In the genomic region with DNA sequence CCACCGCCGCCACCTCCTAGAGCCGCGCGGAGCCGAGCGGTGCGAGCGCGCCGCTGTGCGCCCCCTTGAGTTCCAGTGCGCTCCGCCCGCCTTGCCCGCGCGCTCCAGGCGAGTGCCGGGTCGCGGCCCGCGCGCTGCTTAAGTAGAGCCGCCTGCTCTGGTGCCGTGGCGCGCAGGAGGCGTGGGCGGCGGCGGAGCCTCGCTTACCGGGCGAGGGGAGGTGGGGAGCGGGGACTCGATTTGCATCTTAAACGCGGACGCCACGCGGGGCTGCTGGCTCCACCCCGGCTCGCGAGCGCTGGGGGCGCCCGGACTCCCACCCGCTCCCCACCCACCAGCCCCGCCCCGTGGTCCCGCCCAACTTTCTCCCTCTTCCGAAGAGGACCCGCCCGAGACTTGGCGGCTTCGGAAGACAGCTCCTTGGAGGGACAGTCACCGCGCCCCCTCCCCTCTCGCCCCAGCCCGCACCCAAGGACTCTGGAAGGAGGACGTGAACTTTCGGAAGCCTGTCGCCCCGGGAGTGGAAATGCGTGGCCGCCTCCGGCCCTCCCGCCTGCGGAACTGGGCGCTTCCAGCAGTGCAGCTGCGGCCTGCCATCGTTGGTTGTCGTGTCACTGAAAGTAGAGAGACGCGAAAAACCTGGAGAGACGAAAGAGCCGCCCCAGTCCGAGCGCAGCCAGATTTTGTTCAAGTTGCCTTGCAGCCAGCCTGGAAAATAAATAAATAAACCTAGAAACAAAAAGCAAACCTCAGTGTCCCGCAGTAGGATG, we compare ENCODE assay signal across 1 cellular context.
TF ChIP-seq lines count a peak whose summit lies in the region.

A gene (minus strand): TSS at position 114 of the 770 bp plus-strand sequence. CDS start 257 bp downstream, outside the sequence.

TF ChIP-seq in H1, 55 proteins besides CTCF, POLR2A, EP300 and RAD21 (continued from another document):
- TF ChIP-seq RBBP5 (IDR thresholded peaks at IDR 0.05; ENCODE audit: borderline replicate concordance, low read depth, low read length) = no peak
- TF ChIP-seq POLR2AphosphoS5 (IDR thresholded peaks at IDR 0.05; ENCODE audit: low read depth, low read length) = no peak
- TF ChIP-seq RFX5 (IDR thresholded peaks at IDR 0.05; ENCODE audit: borderline replicate concordance, low read depth, low read length) = no peak
- peak; percentile 40 for TF ChIP-seq BACH1 (IDR thresholded peaks at IDR 0.05; ENCODE audit: low read length)
- TF ChIP-seq TEAD4 (IDR thresholded peaks at IDR 0.05; ENCODE audit: low read depth, low read length) = no peak
- TF ChIP-seq SAP30 (IDR thresholded peaks at IDR 0.05; ENCODE audit: insufficient read depth, insufficient replicate concordance, low read length) = no peak
- no peak for TF ChIP-seq EZH2 (IDR thresholded peaks at IDR 0.05; ENCODE audit: low read depth, low read length, severe bottlenecking)
- TF ChIP-seq TAF7 (optimal IDR thresholded peaks at IDR 0.05; ENCODE audit: borderline replicate concordance, low read depth, low read length) = no peak
- no peak for TF ChIP-seq SIN3A (conservative IDR thresholded peaks at IDR 0.05 in 1 of 2, IDR thresholded peaks at IDR 0.05 in 1 of 2; ENCODE audit: low read depth in 1 of 2, low read length in 2 of 2)
- no peak for TF ChIP-seq GTF2F1 (IDR thresholded peaks at IDR 0.05; ENCODE audit: borderline replicate concordance, low read depth, low read length)
- TF ChIP-seq ZNF274 (IDR thresholded peaks at IDR 0.05; ENCODE audit: borderline replicate concordance, extremely low read depth, low read length) = no peak
- no peak for TF ChIP-seq RXRA (IDR thresholded peaks at IDR 0.05; ENCODE audit: insufficient read depth, low read depth, low read length)
- peak; percentile 90 for TF ChIP-seq EGR1 (IDR thresholded peaks at IDR 0.05; ENCODE audit: borderline replicate concordance, low read depth, low read length)
- TF ChIP-seq, protein P1, sequence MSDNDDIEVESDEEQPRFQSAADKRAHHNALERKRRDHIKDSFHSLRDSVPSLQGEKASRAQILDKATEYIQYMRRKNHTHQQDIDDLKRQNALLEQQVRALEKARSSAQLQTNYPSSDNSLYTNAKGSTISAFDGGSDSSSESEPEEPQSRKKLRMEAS (IDR thresholded peaks at IDR 0.05) = peak; percentile 73
- TF ChIP-seq HDAC6 (IDR thresholded peaks at IDR 0.05; ENCODE audit: low read depth, low read length) = no peak
- no peak for TF ChIP-seq CEBPB (IDR thresholded peaks at IDR 0.05; ENCODE audit: low read depth, low read length)
- TF ChIP-seq, protein P2, sequence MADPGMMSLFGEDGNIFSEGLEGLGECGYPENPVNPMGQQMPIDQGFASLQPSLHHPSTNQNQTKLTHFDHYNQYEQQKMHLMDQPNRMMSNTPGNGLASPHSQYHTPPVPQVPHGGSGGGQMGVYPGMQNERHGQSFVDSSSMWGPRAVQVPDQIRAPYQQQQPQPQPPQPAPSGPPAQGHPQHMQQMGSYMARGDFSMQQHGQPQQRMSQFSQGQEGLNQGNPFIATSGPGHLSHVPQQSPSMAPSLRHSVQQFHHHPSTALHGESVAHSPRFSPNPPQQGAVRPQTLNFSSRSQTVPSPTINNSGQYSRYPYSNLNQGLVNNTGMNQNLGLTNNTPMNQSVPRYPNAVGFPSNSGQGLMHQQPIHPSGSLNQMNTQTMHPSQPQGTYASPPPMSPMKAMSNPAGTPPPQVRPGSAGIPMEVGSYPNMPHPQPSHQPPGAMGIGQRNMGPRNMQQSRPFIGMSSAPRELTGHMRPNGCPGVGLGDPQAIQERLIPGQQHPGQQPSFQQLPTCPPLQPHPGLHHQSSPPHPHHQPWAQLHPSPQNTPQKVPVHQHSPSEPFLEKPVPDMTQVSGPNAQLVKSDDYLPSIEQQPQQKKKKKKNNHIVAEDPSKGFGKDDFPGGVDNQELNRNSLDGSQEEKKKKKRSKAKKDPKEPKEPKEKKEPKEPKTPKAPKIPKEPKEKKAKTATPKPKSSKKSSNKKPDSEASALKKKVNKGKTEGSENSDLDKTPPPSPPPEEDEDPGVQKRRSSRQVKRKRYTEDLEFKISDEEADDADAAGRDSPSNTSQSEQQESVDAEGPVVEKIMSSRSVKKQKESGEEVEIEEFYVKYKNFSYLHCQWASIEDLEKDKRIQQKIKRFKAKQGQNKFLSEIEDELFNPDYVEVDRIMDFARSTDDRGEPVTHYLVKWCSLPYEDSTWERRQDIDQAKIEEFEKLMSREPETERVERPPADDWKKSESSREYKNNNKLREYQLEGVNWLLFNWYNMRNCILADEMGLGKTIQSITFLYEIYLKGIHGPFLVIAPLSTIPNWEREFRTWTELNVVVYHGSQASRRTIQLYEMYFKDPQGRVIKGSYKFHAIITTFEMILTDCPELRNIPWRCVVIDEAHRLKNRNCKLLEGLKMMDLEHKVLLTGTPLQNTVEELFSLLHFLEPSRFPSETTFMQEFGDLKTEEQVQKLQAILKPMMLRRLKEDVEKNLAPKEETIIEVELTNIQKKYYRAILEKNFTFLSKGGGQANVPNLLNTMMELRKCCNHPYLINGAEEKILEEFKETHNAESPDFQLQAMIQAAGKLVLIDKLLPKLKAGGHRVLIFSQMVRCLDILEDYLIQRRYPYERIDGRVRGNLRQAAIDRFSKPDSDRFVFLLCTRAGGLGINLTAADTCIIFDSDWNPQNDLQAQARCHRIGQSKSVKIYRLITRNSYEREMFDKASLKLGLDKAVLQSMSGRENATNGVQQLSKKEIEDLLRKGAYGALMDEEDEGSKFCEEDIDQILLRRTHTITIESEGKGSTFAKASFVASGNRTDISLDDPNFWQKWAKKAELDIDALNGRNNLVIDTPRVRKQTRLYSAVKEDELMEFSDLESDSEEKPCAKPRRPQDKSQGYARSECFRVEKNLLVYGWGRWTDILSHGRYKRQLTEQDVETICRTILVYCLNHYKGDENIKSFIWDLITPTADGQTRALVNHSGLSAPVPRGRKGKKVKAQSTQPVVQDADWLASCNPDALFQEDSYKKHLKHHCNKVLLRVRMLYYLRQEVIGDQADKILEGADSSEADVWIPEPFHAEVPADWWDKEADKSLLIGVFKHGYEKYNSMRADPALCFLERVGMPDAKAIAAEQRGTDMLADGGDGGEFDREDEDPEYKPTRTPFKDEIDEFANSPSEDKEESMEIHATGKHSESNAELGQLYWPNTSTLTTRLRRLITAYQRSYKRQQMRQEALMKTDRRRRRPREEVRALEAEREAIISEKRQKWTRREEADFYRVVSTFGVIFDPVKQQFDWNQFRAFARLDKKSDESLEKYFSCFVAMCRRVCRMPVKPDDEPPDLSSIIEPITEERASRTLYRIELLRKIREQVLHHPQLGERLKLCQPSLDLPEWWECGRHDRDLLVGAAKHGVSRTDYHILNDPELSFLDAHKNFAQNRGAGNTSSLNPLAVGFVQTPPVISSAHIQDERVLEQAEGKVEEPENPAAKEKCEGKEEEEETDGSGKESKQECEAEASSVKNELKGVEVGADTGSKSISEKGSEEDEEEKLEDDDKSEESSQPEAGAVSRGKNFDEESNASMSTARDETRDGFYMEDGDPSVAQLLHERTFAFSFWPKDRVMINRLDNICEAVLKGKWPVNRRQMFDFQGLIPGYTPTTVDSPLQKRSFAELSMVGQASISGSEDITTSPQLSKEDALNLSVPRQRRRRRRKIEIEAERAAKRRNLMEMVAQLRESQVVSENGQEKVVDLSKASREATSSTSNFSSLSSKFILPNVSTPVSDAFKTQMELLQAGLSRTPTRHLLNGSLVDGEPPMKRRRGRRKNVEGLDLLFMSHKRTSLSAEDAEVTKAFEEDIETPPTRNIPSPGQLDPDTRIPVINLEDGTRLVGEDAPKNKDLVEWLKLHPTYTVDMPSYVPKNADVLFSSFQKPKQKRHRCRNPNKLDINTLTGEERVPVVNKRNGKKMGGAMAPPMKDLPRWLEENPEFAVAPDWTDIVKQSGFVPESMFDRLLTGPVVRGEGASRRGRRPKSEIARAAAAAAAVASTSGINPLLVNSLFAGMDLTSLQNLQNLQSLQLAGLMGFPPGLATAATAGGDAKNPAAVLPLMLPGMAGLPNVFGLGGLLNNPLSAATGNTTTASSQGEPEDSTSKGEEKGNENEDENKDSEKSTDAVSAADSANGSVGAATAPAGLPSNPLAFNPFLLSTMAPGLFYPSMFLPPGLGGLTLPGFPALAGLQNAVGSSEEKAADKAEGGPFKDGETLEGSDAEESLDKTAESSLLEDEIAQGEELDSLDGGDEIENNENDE (IDR thresholded peaks at IDR 0.05; ENCODE audit: insufficient replicate concordance, low read length) = no peak
- no peak for TF ChIP-seq PHF8 (conservative IDR thresholded peaks at IDR 0.05; ENCODE audit: low read depth, low read length)
- no peak for TF ChIP-seq SUZ12 (IDR thresholded peaks at IDR 0.05; ENCODE audit: low read length)
- TF ChIP-seq POU5F1 (IDR thresholded peaks at IDR 0.05; ENCODE audit: low read depth, low read length) = no peak
- TF ChIP-seq HDAC2 (IDR thresholded peaks at IDR 0.05; ENCODE audit: borderline replicate concordance in 1 of 2, low read depth in 2 of 2, low read length in 2 of 2) = 0 out of 4 replicates have a peak, but pooled peaks of 1 of the 2 experiments have one; percentile 63
- TF ChIP-seq NANOG (IDR thresholded peaks at IDR 0.05; ENCODE audit: insufficient read depth, low read depth, low read length, poor library complexity, severe bottlenecking) = no peak
- TF ChIP-seq GABPA (IDR thresholded peaks at IDR 0.05; ENCODE audit: borderline replicate concordance, insufficient read depth, low read length) = no peak
- TF ChIP-seq CHD2 (IDR thresholded peaks at IDR 0.05; ENCODE audit: low read length) = no peak
- no peak for TF ChIP-seq FOSL1 (IDR thresholded peaks at IDR 0.05; ENCODE audit: insufficient read depth, low read depth, low read length)
- TF ChIP-seq KDM1A (IDR thresholded peaks at IDR 0.05; ENCODE audit: borderline replicate concordance, low read length) = no peak
- TF ChIP-seq SRF (IDR thresholded peaks at IDR 0.05; ENCODE audit: low read depth, low read length) = no peak
- TF ChIP-seq SIX5 (IDR thresholded peaks at IDR 0.05; ENCODE audit: low read depth, low read length) = no peak
- TF ChIP-seq CREB1 (IDR thresholded peaks at IDR 0.05) = 0 out of 2 replicates have a peak, but pooled peaks have one; percentile 17
- no peak for TF ChIP-seq CBX8 (IDR thresholded peaks at IDR 0.05; ENCODE audit: borderline replicate concordance, low read depth, low read length)
- no peak for TF ChIP-seq CTBP2 (IDR thresholded peaks at IDR 0.05; ENCODE audit: borderline replicate concordance, insufficient read depth, insufficient read length, low read length)
- TF ChIP-seq ASH2L (IDR thresholded peaks at IDR 0.05; ENCODE audit: low read length) = peak; percentile 18
- TF ChIP-seq TBP (IDR thresholded peaks at IDR 0.05; ENCODE audit: low read depth, low read length) = peak; percentile 40; the same call in 1 of the 2 replicates
- no peak for TF ChIP-seq SP2 (IDR thresholded peaks at IDR 0.05; ENCODE audit: low read length)
- no peak for TF ChIP-seq KDM4A (IDR thresholded peaks at IDR 0.05; ENCODE audit: low read depth, low read length, severe bottlenecking)
- no peak for TF ChIP-seq RNF2 (IDR thresholded peaks at IDR 0.05; ENCODE audit: borderline replicate concordance, low read depth, low read length, missing control alignments, poor library complexity, severe bottlenecking)
- TF ChIP-seq BCL11A (IDR thresholded peaks at IDR 0.05; ENCODE audit: low read depth in 2 of 2, low read length in 2 of 2) = no peak
- peak; percentile 45 for TF ChIP-seq TAF1 (IDR thresholded peaks at IDR 0.05; ENCODE audit: low read depth, low read length)
